Comparison of ENCODE assay signal across 1 cellular context in genomic region chr19:54217522-54218247, GRCh38.
TF ChIP-seq lines count a peak whose summit lies in the region.

No MANE protein-coding gene starts in this region.

TF ChIP-seq in HepG2, 621 proteins besides CTCF, POLR2A, EP300 and RAD21:
- TF ChIP-seq SAP130 (CRISPR knock-in tag; IDR thresholded peaks at IDR 0.05; ENCODE audit: low read depth), result peak; percentile 29; the same call in 1 of the 2 replicates
